Comparison of ENCODE assay signal across 1 cellular context in genomic region chr1:203216274-203217138, GRCh38.
TF ChIP-seq lines count a peak whose summit lies in the region.

No MANE protein-coding gene starts in this region.

TF ChIP-seq in HepG2, 621 proteins besides CTCF, POLR2A, EP300 and RAD21 (continued from another document):
- TF ChIP-seq PPARG (CRISPR knock-in tag; conservative IDR thresholded peaks at IDR 0.05), result peak; percentile 30; the same call in 1 of the 2 replicates
- no peak for TF ChIP-seq MXD1 (CRISPR knock-in tag; IDR thresholded peaks at IDR 0.05)
- no peak for TF ChIP-seq ZFP82 (CRISPR knock-in tag; IDR thresholded peaks at IDR 0.05; ENCODE audit: borderline replicate concordance)
- TF ChIP-seq GTF3A (CRISPR knock-in tag; conservative IDR thresholded peaks at IDR 0.05), result no peak
- TF ChIP-seq PAWR (CRISPR knock-in tag; IDR thresholded peaks at IDR 0.05; ENCODE audit: borderline replicate concordance), result no peak
- TF ChIP-seq ETV6 (CRISPR knock-in tag; conservative IDR thresholded peaks at IDR 0.05), result no peak
- no peak for TF ChIP-seq NFRKB (IDR thresholded peaks at IDR 0.05)
- TF ChIP-seq ELF4 (CRISPR knock-in tag; IDR thresholded peaks at IDR 0.05; ENCODE audit: borderline replicate concordance), result no peak
- peak; percentile 87 for TF ChIP-seq STAG1 (CRISPR knock-in tag; IDR thresholded peaks at IDR 0.05)
- TF ChIP-seq ZNF331 (CRISPR knock-in tag; IDR thresholded peaks at IDR 0.05), result peak; percentile 16; the same call in 1 of the 2 replicates
- TF ChIP-seq ZNF546 (CRISPR knock-in tag; conservative IDR thresholded peaks at IDR 0.05), result no peak
- TF ChIP-seq BHLHE40 (IDR thresholded peaks at IDR 0.05; ENCODE audit: low read length), result peak; percentile 17; the same call in 1 of the 2 replicates
- no peak for TF ChIP-seq CCAR2 (optimal IDR thresholded peaks at IDR 0.05; ENCODE audit: low read depth, low read length)
- no peak for TF ChIP-seq FOXO1 (CRISPR knock-in tag; IDR thresholded peaks at IDR 0.05)
- TF ChIP-seq PHF8 (CRISPR knock-in tag; IDR thresholded peaks at IDR 0.05), result no peak
- no peak for TF ChIP-seq ZNF576 (CRISPR knock-in tag; IDR thresholded peaks at IDR 0.05)
- no peak for TF ChIP-seq EZH2 (conservative IDR thresholded peaks at IDR 0.05; ENCODE audit: low read depth, low read length)
- no peak for TF ChIP-seq TFDP2 (CRISPR knock-in tag; IDR thresholded peaks at IDR 0.05)
- TF ChIP-seq MAX (IDR thresholded peaks at IDR 0.05), result peak; percentile 46; the same call in 1 of the 2 replicates
- no peak for TF ChIP-seq NBN (conservative IDR thresholded peaks at IDR 0.05)
- no peak for TF ChIP-seq BCL6 (CRISPR knock-in tag; IDR thresholded peaks at IDR 0.05)
- peak; percentile 79 for TF ChIP-seq SMC3 (IDR thresholded peaks at IDR 0.05; ENCODE audit: low read length)
